26 cellular contexts compared by ENCODE assay signal in genomic region chr12:46558696-46559095, GRCh38.
DNase-seq lines count a peak whose midpoint lies in the region; ATAC-seq, FAIRE-seq and TF ChIP-seq lines count a peak whose summit lies in the region.
"Had no signal": no experiment of that assay in that cellular context is flagged by ENCODE, and none has a peak within 500 bp of the region (broad histone marks: within the 10 kb centered on the region; RNA-seq: fewer than 3 reads in every experiment).

No MANE protein-coding gene starts in this region.

- FAIRE-seq in bronchial epithelial cell (lab: Jason Lieb, UNC) (no peak), keratinocyte (lab: Jason Lieb, UNC) (peak; percentile 64)
- FAIRE-seq: G401.6, urothelium cell line had no signal

- peak overlapping the region; percentile 87 for H3K27ac Mint-ChIP-seq in HFFc6
- no peak overlapping the region for H3K27ac Mint-ChIP-seq in activated CD8-positive, alpha-beta T cell treated with anti-CD3 and anti-CD28 coated beads for 36 hours
- no peak overlapping the region for H3K27ac Mint-ChIP-seq in activated CD4-positive, alpha-beta T cell treated with anti-CD3 and anti-CD28 coated beads, Interleukin-2, amount 10 ng/mL, durations not matched to agents 24 days and 14 days
- H3K27ac Mint-ChIP-seq: activated naive CD8-positive, alpha-beta T cell treated with anti-CD3 and anti-CD28 coated beads, Interleukin-2, amount 10 ng/mL, durations not matched to agents 7 days and 5 days; activated T-helper 2 cell treated with anti-CD3 and anti-CD28 coated beads, Interferon-gamma antibody, Interleukin-2, Interleukin-4, amounts not matched to agents 10 μg/mL and 5 μg/mL and 100 μg/mL, durations not matched to agents 14 hours and 24 hours and 36 hours; memory B cell; naive thymus-derived CD4-positive, alpha-beta T cell; T-cell had no signal

- no peak overlapping the region for H3K4me3 Mint-ChIP-seq in HFFc6
- H3K4me3 Mint-ChIP-seq in activated CD8-positive, alpha-beta T cell treated with anti-CD3 and anti-CD28 coated beads for 36 hours, result no peak overlapping the region
- no peak overlapping the region for H3K4me3 Mint-ChIP-seq in activated CD4-positive, alpha-beta T cell treated with anti-CD3 and anti-CD28 coated beads, Interleukin-2, amount 10 ng/mL, durations not matched to agents 24 days and 14 days
- H3K4me3 Mint-ChIP-seq: activated naive CD8-positive, alpha-beta T cell treated with anti-CD3 and anti-CD28 coated beads, Interleukin-2, amount 10 ng/mL, durations not matched to agents 7 days and 5 days; brain; memory B cell; naive thymus-derived CD4-positive, alpha-beta T cell; T-cell had no signal

- H2AFZ ChIP-seq in keratinocyte (ENCODE audit: control insufficient read depth, low read length) (no peak overlapping the region), smooth muscle cell (ENCODE audit: low read depth) (no peak overlapping the region)

- H3K9me3 Mint-ChIP-seq in HFFc6, result peaks cover 4% of the 10 kb centered on the region; the same call in 1 of the 2 replicates
- H3K9me3 Mint-ChIP-seq in activated CD8-positive, alpha-beta T cell treated with anti-CD3 and anti-CD28 coated beads for 36 hours, result peaks cover 3% of the 10 kb centered on the region
- peaks cover 23% of the 10 kb centered on the region for H3K9me3 Mint-ChIP-seq in activated CD4-positive, alpha-beta T cell treated with anti-CD3 and anti-CD28 coated beads, Interleukin-2, amount 10 ng/mL, durations not matched to agents 24 days and 14 days

- H3K79me2 ChIP-seq in keratinocyte (ENCODE audit: control insufficient read depth, insufficient read depth, low read length) (no peaks in the 10 kb centered on the region), smooth muscle cell (ENCODE audit: low read depth) (no peaks in the 10 kb centered on the region)

- H3K9me1 ChIP-seq in keratinocyte (ENCODE audit: control insufficient read depth, extremely low read depth, insufficient read depth, low read length), result no peaks in the 10 kb centered on the region

- H3K4me2 ChIP-seq in keratinocyte (ENCODE audit: control insufficient read depth, extremely low read depth, insufficient read depth, low read depth, low read length), result peak overlapping the region; percentile 82
- H3K4me2 ChIP-seq in smooth muscle cell, result no peak overlapping the region

- no peaks in the 10 kb centered on the region for H3K36me3 ChIP-seq in bronchial epithelial cell (ENCODE audit: control insufficient read depth, insufficient read depth, low read length)
- peaks cover 0 to 5% of the 10 kb centered on the region in 2 experiments for H3K36me3 ChIP-seq in keratinocyte (ENCODE audit: control insufficient read depth in 2 of 2, extremely low read depth in 1 of 2, insufficient read depth in 2 of 2, low read length in 2 of 2)
- no peaks in the 10 kb centered on the region for H3K36me3 ChIP-seq in smooth muscle cell (ENCODE audit: low read depth)
- H3K36me3 ChIP-seq: MG63 had no signal

- H3K9me3 ChIP-seq in keratinocyte (ENCODE audit: control insufficient read depth, low read depth, low read length) (no peaks in the 10 kb centered on the region), smooth muscle cell (replicated peaks; ENCODE audit: low read depth) (no peaks in the 10 kb centered on the region)
- H3K9me3 ChIP-seq: MG63 had no signal

- H3K9ac ChIP-seq in keratinocyte (ENCODE audit: control insufficient read depth, extremely low read depth, insufficient read depth, low read length), result peak overlapping the region; percentile 77
- no peak overlapping the region for H3K9ac ChIP-seq in smooth muscle cell (ENCODE audit: low read depth)

- WGBS in smooth muscle cell (ENCODE audit: low lambda C conversion rate), result 79% methylated on average over 5 of the region's 5 CpGs

- peaks cover 98% of the 10 kb centered on the region for H3K4me1 Mint-ChIP-seq in HFFc6 (ENCODE audit: low read depth)
- H3K4me1 Mint-ChIP-seq in activated CD8-positive, alpha-beta T cell treated with anti-CD3 and anti-CD28 coated beads for 36 hours (ENCODE audit: low read depth), result peaks cover 34% of the 10 kb centered on the region
- H3K4me1 Mint-ChIP-seq in activated CD4-positive, alpha-beta T cell treated with anti-CD3 and anti-CD28 coated beads, Interleukin-2, amount 10 ng/mL, durations not matched to agents 24 days and 14 days, result peaks cover 40% of the 10 kb centered on the region
- H3K4me1 Mint-ChIP-seq: activated naive CD8-positive, alpha-beta T cell treated with anti-CD3 and anti-CD28 coated beads, Interleukin-2, amount 10 ng/mL, durations not matched to agents 7 days and 5 days had no signal

- CTCF ChIA-PET in activated CD8-positive, alpha-beta T cell treated with anti-CD3 and anti-CD28 coated beads for 36 hours (lab: Charles Lee), result interaction anchor here (0.6 kb wide), 1 partner anchor 156 kb away, joined by 3 read pairs; no protein-coding TSS in a partner anchor

- H3K27me3 ChIP-seq in bronchial epithelial cell (ENCODE audit: control insufficient read depth, insufficient read depth, low read length), result no peaks in the 10 kb centered on the region
- no peaks in the 10 kb centered on the region for H3K27me3 ChIP-seq in keratinocyte (ENCODE audit: control insufficient read depth, extremely low read depth, insufficient read depth, low read length)
- H3K27me3 ChIP-seq in smooth muscle cell (ENCODE audit: low read depth), result no peaks in the 10 kb centered on the region
- H3K27me3 ChIP-seq: MG63 had no signal

- dilution Hi-C loops in keratinocyte (cut with MboI; ENCODE audit: extremely low pct_ligation_motif_present, low sequenced_read_pairs), result no loop called here

- H4K20me1 ChIP-seq in keratinocyte (ENCODE audit: control insufficient read depth, extremely low read depth, insufficient read depth, low read length), result no peaks in the 10 kb centered on the region
- H4K20me1 ChIP-seq in smooth muscle cell (ENCODE audit: low read depth), result no peaks in the 10 kb centered on the region

- peaks cover 9% of the 10 kb centered on the region for H3K36me3 Mint-ChIP-seq in HFFc6 (ENCODE audit: low read depth)
- peaks cover 6% of the 10 kb centered on the region for H3K36me3 Mint-ChIP-seq in activated CD8-positive, alpha-beta T cell treated with anti-CD3 and anti-CD28 coated beads for 36 hours (ENCODE audit: low read depth)
- peaks cover 29% of the 10 kb centered on the region for H3K36me3 Mint-ChIP-seq in activated CD4-positive, alpha-beta T cell treated with anti-CD3 and anti-CD28 coated beads, Interleukin-2, amount 10 ng/mL, durations not matched to agents 24 days and 14 days (ENCODE audit: low read depth)
- H3K36me3 Mint-ChIP-seq: brain had no signal

- H3K4me3 ChIP-seq in bronchial epithelial cell (ENCODE audit: low read depth, low read length), result no peak overlapping the region
- H3K4me3 ChIP-seq in keratinocyte (ENCODE audit: control insufficient read depth in 2 of 3, extremely low read depth in 1 of 3, insufficient read depth in 2 of 3, low read depth in 1 of 3, low read length in 3 of 3), result peak overlapping the region in 2 of 3 experiments; percentile 19 to 29
- no peak overlapping the region for H3K4me3 ChIP-seq in smooth muscle cell
- H3K4me3 ChIP-seq: MG63 had no signal

- H3K27ac ChIP-seq in keratinocyte (ENCODE audit: control insufficient read depth, insufficient read depth, low read length), result peak overlapping the region; percentile 99
- peak overlapping the region; percentile 95 for H3K27ac ChIP-seq in smooth muscle cell (ENCODE audit: low read depth)
- H3K27ac ChIP-seq: C4-2B had no signal

- ATAC-seq in activated CD8-positive, alpha-beta T cell treated with anti-CD3 and anti-CD28 coated beads for 36 hours, result no peak
- ATAC-seq: naive thymus-derived CD4-positive, alpha-beta T cell; T-cell had no signal

- intact Hi-C loops in activated CD8-positive, alpha-beta T cell treated with anti-CD3 and anti-CD28 coated beads for 36 hours (cut with micrococcal nuclease), result loop anchor here (10.0 kb wide), 1 partner anchor 94 kb away; no protein-coding TSS in a partner anchor
- intact Hi-C loops in activated CD4-positive, alpha-beta T cell treated with anti-CD3 and anti-CD28 coated beads, Interleukin-2, amount 10 ng/mL, durations not matched to agents 24 days and 14 days (cut with micrococcal nuclease), result loop anchor here (5.0 to 10.0 kb wide), 2 partner anchors 49 to 1016 kb away; no protein-coding TSS in a partner anchor

- no peak for DNase-seq in HFFc6
- peak; percentile 95 for DNase-seq in bronchial epithelial cell (ENCODE audit: low read depth)
- DNase-seq in keratinocyte (ENCODE audit: low read depth, low spot score), result no peak
- no peak for DNase-seq in smooth muscle cell (lab: John Stamatoyannopoulos, UW; ENCODE audit: unreplicated experiment)
- no peak for DNase-seq in pons (ENCODE audit: low spot score)
- no peak for DNase-seq in COLO668 (lab: John Stamatoyannopoulos, UW; ENCODE audit: unreplicated experiment)
- DNase-seq in activated CD8-positive, alpha-beta T cell treated with anti-CD3 and anti-CD28 coated beads for 36 hours, result no peak
- no peak for DNase-seq in activated CD4-positive, alpha-beta T cell treated with anti-CD3 and anti-CD28 coated beads, Interleukin-2, amount 10 ng/mL, durations not matched to agents 24 days and 14 days
- DNase-seq: activated CD4-positive, alpha-beta T cell treated with anti-CD3 and anti-CD28 coated beads for 48 hours; activated CD8-positive, alpha-beta memory T cell treated with anti-CD3 and anti-CD28 coated beads, Interleukin-2, amount 50 U/mL, for 4 hours; activated naive CD8-positive, alpha-beta T cell treated with anti-CD3 and anti-CD28 coated beads, Interleukin-2, amount 10 ng/mL, durations not matched to agents 7 days and 5 days; cortex of kidney; MG63; naive thymus-derived CD4-positive, alpha-beta T cell; NCI-H1417 treated with DMSO at 0.1 percent for 48 hours; NCI-H526; posterior cingulate gyrus; Right ventricle myocardium superior; stimulated activated CD4-positive, alpha-beta T cell treated with anti-CD3 and anti-CD28 coated beads, Interleukin-4, amount 100 ng/mL, for 1 hour; T-cell had no signal

- H3K27me3 Mint-ChIP-seq in HFFc6 (ENCODE audit: insufficient read depth), result 0 out of 2 replicates have a peak, but pooled peaks cover 3% of the 10 kb centered on the region
- H3K27me3 Mint-ChIP-seq in activated CD8-positive, alpha-beta T cell treated with anti-CD3 and anti-CD28 coated beads for 36 hours, result no peaks in the 10 kb centered on the region
- no peaks in the 10 kb centered on the region for H3K27me3 Mint-ChIP-seq in activated CD4-positive, alpha-beta T cell treated with anti-CD3 and anti-CD28 coated beads, Interleukin-2, amount 10 ng/mL, durations not matched to agents 24 days and 14 days
- H3K27me3 Mint-ChIP-seq: activated naive CD8-positive, alpha-beta T cell treated with anti-CD3 and anti-CD28 coated beads, Interleukin-2, amount 10 ng/mL, durations not matched to agents 7 days and 5 days; brain; memory B cell; naive thymus-derived CD4-positive, alpha-beta T cell; T-cell had no signal

- H3F3A ChIP-seq in smooth muscle cell (ENCODE audit: low read depth), result peaks cover 11% of the 10 kb centered on the region

- H3K4me1 ChIP-seq in keratinocyte (ENCODE audit: control insufficient read depth, extremely low read depth, insufficient read depth, low read length) (peaks cover 91% of the 10 kb centered on the region), smooth muscle cell (ENCODE audit: low read depth) (peaks cover 23% of the 10 kb centered on the region)

- TF ChIP-seq CTCF in HFFc6 (IDR thresholded peaks at IDR 0.05) (no peak), bronchial epithelial cell (IDR thresholded peaks at IDR 0.05; ENCODE audit: insufficient read depth, low read length, severe bottlenecking) (no peak), keratinocyte (optimal IDR thresholded peaks at IDR 0.05 in 1 of 3, IDR thresholded peaks at IDR 0.05 in 1 of 3, conservative IDR thresholded peaks at IDR 0.05 in 1 of 3; ENCODE audit: extremely low read depth in 1 of 3, insufficient read depth in 2 of 3, low read length in 3 of 3) (no peak), smooth muscle cell (IDR thresholded peaks at IDR 0.05; ENCODE audit: borderline replicate concordance, insufficient read depth, poor library complexity, severe bottlenecking) (no peak)
- TF ChIP-seq CTCF in activated CD8-positive, alpha-beta T cell treated with anti-CD3 and anti-CD28 coated beads for 36 hours (IDR thresholded peaks at IDR 0.05), result no peak

- POLR2A ChIA-PET in activated CD8-positive, alpha-beta T cell treated with anti-CD3 and anti-CD28 coated beads for 36 hours (lab: Charles Lee), result no interaction called here

Comparison
In these comparisons a context has a peak if more than half of its experiments do, and no peak if none do; other contexts are left out.
1. H3K4me3 ChIP-seq: peak in keratinocyte (2 of 3); none in bronchial epithelial cell (single experiment) and smooth muscle cell (single experiment).